ENCODE assay signal across 8 cellular contexts in the genomic region with DNA sequence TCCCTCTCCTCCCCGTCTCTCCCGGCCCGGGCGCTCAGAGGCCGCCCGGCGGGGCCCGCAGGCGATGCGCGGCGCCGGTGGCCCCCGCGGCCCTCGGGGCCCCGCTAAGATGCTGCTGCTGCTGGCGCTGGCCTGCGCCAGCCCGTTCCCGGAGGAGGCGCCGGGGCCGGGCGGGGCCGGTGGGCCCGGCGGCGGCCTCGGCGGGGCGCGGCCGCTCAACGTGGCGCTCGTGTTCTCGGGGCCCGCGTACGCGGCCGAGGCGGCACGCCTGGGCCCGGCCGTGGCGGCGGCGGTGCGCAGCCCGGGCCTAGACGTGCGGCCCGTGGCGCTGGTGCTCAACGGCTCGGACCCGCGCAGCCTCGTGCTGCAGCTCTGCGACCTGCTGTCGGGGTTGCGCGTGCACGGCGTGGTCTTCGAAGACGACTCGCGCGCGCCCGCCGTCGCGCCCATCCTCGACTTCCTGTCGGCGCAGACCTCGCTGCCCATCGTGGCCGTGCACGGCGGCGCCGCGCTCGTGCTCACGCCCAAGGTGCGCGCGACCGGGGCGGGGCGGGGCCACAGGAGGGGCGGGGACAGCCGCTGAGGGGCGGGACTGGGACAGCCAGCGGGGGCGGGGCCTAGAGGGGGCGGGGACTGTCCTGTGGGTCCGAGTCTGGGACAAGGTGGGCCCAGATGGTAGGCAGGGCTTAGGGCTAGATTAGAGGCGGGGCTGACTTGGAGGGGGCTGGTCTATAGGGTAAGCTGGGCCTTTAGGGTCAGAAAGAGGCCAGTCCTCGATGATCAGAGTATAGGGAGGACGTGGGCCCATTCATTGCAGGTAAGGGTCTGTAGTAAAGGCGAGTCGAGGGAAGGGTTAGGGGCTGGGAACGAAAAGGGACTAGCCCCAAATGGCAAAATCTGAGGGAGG. TPM values are rescaled to one million over a fixed set of nuclear protein-coding genes. Genes with fewer than 3 reads are reported as not detected.
DNase-seq lines count a peak whose midpoint lies in the region; ATAC-seq and FAIRE-seq lines count a peak whose summit lies in the region.

No MANE protein-coding gene starts in this region.

- no peak for FAIRE-seq in RCC 7860 (lab: Jason Lieb, UNC)

- DNase-seq in Daoy (ENCODE audit: low read depth) (peak; percentile 71), NCI-H510A treated with DMSO at 0.1 percent for 48 hours (lab: John Stamatoyannopoulos, UW) (peak; percentile 13), mesenteric fat pad (ENCODE audit: low spot score) (peak; percentile 92), RCC 7860 (ENCODE audit: low spot score) (no peak)
- peak; percentile 85 to 87 for DNase-seq in activated CD4-positive, alpha-beta T cell treated with anti-CD3 and anti-CD28 coated beads, Interleukin-2, amount 50 U/mL, for 48 hours
- DNase-seq in effector CD8-positive, alpha-beta T cell (lab: John Stamatoyannopoulos, UW): peak; percentile 71
- DNase-seq in stimulated activated CD8-positive, alpha-beta memory T cell treated with anti-CD3 and anti-CD28 coated beads, Interleukin-4, amount 100 ng/mL, for 1 hour (ENCODE audit: low read depth in 2 of 2, low spot score in 1 of 2): peak; percentile 61 to 73

- ATAC-seq in HG02571 (IDR thresholded peaks at IDR 0.05; ENCODE audit: unreplicated experiment): peak; percentile 41

RNA-seq across cellular contexts. Expression of a gene that starts 5.1 kb away (rescaled TPM):
- total RNA-seq in Daoy (2014; rRNA removed; shearing (Covaris generic)): 0.09 TPM in 1 of 2 replicates, not detected in the other
- total RNA-seq in mesenteric fat pad: 0.48 TPM

RNA-seq across cellular contexts. Expression of a gene that starts 7.2 kb away (rescaled TPM):
- total RNA-seq in Daoy (2014; rRNA removed; shearing (Covaris generic)): 54.5 and 61.0 TPM in 2 replicates
- 113 TPM for total RNA-seq in mesenteric fat pad

RNA-seq across cellular contexts. Expression of a gene that starts 34.4 kb away (rescaled TPM):
- not detected in 2 replicates for total RNA-seq in Daoy (2014; rRNA removed; shearing (Covaris generic))
- total RNA-seq in mesenteric fat pad: not detected

RNA-seq across cellular contexts. Expression of a gene that starts 34.8 kb away (rescaled TPM):
- total RNA-seq in Daoy (2014; rRNA removed; shearing (Covaris generic)): 2.5 and 3.8 TPM in 2 replicates
- 5.8 TPM for total RNA-seq in mesenteric fat pad

RNA-seq across cellular contexts. Expression of a gene that starts 47.2 kb away (rescaled TPM):
- total RNA-seq in Daoy (2014; rRNA removed; shearing (Covaris generic)): 108 and 129 TPM in 2 replicates
- 39.0 TPM for total RNA-seq in mesenteric fat pad
